In the genomic region with DNA sequence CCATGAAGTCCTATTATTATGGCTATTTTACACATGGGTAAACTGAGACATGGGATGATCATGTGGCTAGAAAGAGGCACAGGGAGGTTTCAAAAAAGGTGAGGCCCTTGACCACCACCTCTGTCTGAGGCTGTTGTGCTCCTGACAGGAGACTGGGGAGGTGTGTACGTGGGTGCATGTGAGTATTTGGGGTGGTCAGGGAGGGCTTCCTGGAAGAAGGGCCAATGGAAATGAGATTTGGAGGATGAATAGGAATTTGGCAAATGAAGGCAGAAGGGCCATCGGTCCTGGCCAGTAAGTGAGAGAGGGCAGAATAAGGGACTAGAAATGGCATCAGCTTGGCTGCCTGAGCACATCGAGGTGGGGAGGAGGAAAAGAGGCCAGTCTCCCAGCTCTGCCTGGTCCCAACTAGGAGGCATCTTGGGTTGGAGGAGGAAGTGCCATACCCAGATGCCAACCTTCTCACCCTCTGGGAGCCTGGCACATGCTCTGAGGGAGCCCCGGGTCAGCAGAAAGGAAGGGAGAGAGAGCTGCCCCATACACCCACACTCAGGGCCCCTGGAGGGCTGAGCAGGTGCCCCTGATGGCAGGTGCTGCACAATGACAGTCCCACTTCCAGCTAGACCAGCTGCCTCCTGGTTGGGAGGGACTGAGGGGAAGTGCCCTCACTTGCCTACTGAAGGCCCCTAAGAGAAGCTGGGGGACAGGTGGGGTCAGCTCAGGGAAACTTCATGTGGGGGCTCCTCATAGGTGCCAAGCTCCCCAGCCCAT, we compare ENCODE assay signal across 22 cellular contexts.
"Had no signal": no experiment of that assay in that cellular context is flagged by ENCODE, and none has a peak within 500 bp of the region (broad histone marks: within the 10 kb centered on the region; RNA-seq: fewer than 3 reads in every experiment).

No MANE protein-coding gene starts in this region.

- H3K4me1 Mint-ChIP-seq: naive B cell; nephron progenitor cell; stimulated activated naive B cell treated with anti-CD40 and anti-IgM and Interleukin-4, amounts not matched to agents 10 μg/mL and 1 μg/mL and 100 μg/mL, for 72 hours had no signal

- H3K9me3 Mint-ChIP-seq: effector memory CD8-positive, alpha-beta T cell; mesothelial cell of epicardium; naive B cell; nephron progenitor cell; stimulated activated naive B cell treated with anti-CD40 and anti-IgM and Interleukin-4, amounts not matched to agents 10 μg/mL and 1 μg/mL and 100 μg/mL, for 72 hours; stimulated activated naive CD8-positive, alpha-beta T cell treated with anti-CD3 and anti-CD28 coated beads, Interleukin-15, Interleukin-2, amounts not matched to agents 100 ng/mL and 50 ng/mL, for 24 hours had no signal

- H3K4me3 Mint-ChIP-seq: effector memory CD8-positive, alpha-beta T cell; mesothelial cell of epicardium; naive B cell; nephron progenitor cell; stimulated activated naive B cell treated with anti-CD40 and anti-IgM and Interleukin-4, amounts not matched to agents 10 μg/mL and 1 μg/mL and 100 μg/mL, for 72 hours; stimulated activated naive CD8-positive, alpha-beta T cell treated with anti-CD3 and anti-CD28 coated beads, Interleukin-15, Interleukin-2, amounts not matched to agents 100 ng/mL and 50 ng/mL, for 24 hours had no signal

- H3K36me3 Mint-ChIP-seq: mesothelial cell of epicardium; naive B cell; stimulated activated naive B cell treated with anti-CD40 and anti-IgM and Interleukin-4, amounts not matched to agents 10 μg/mL and 1 μg/mL and 100 μg/mL, for 72 hours had no signal

- DNase-seq: cortex of kidney; effector memory CD8-positive, alpha-beta T cell; erythroblast; esophagus squamous epithelium; foreskin melanocyte; glutamatergic neuron; heart right ventricle; hippocampal formation; left cardiac atrium; left lung; mesenchymal stem cell; mucosa of descending colon; naive B cell; nephron progenitor cell; small intestine; stimulated activated CD4-positive, alpha-beta T cell treated with anti-CD3 and anti-CD28 coated beads, Interleukin-15, amount 100 ng/mL, for 24 hours; stimulated activated CD4-positive, alpha-beta T cell treated with anti-CD3 and anti-CD28 coated beads, Interleukin-2, amount 100 ng/mL, for 48 hours; stimulated activated naive B cell treated with anti-CD40 and anti-IgM and Interleukin-4, amounts not matched to agents 10 μg/mL and 1 μg/mL and 100 μg/mL, for 72 hours; upper lobe of left lung had no signal

- H3K27me3 Mint-ChIP-seq: effector memory CD8-positive, alpha-beta T cell; stimulated activated naive B cell treated with anti-CD40 and anti-IgM and Interleukin-4, amounts not matched to agents 10 μg/mL and 1 μg/mL and 100 μg/mL, for 72 hours; stimulated activated naive CD8-positive, alpha-beta T cell treated with anti-CD3 and anti-CD28 coated beads, Interleukin-15, Interleukin-2, amounts not matched to agents 100 ng/mL and 50 ng/mL, for 24 hours had no signal

- H3K27ac Mint-ChIP-seq: effector memory CD8-positive, alpha-beta T cell; mesothelial cell of epicardium; nephron progenitor cell; progenitor cell of endocrine pancreas; stimulated activated naive B cell treated with anti-CD40 and anti-IgM and Interleukin-4, amounts not matched to agents 10 μg/mL and 1 μg/mL and 100 μg/mL, for 72 hours; stimulated activated naive CD8-positive, alpha-beta T cell treated with anti-CD3 and anti-CD28 coated beads, Interleukin-15, Interleukin-2, amounts not matched to agents 100 ng/mL and 50 ng/mL, for 24 hours had no signal
